In genomic region chrX:20265221-20265725, GRCh38 we compare ENCODE assay signal across 8 cellular contexts. TPM values are rescaled to one million over a fixed set of nuclear protein-coding genes. Genes with fewer than 3 reads are reported as not detected.
DNase-seq lines count a peak whose midpoint lies in the region; ATAC-seq and TF ChIP-seq lines count a peak whose summit lies in the region.

No MANE protein-coding gene starts in this region.

- H3K9me3 ChIP-seq in PC-3 (ENCODE audit: low read length): no peaks in the 10 kb centered on the region
- H3K9me3 ChIP-seq in neutrophil: no peaks in the 10 kb centered on the region
- H3K9me3 ChIP-seq in tibial artery: no peaks in the 10 kb centered on the region

- peak overlapping the region; percentile 99 for H3K27ac Mint-ChIP-seq in activated T-helper 2 cell treated with anti-CD3 and anti-CD28 coated beads, Interferon-gamma antibody, Interleukin-2, Interleukin-4, amounts not matched to agents 10 μg/mL and 5 μg/mL and 100 μg/mL, durations not matched to agents 14 hours and 24 hours and 36 hours

- H3K9me3 Mint-ChIP-seq in activated T-helper 2 cell treated with anti-CD3 and anti-CD28 coated beads, Interferon-gamma antibody, Interleukin-2, Interleukin-4, amounts not matched to agents 10 μg/mL and 5 μg/mL and 100 μg/mL, durations not matched to agents 14 hours and 24 hours and 36 hours: no peaks in the 10 kb centered on the region

- H3K4me1 Mint-ChIP-seq in activated T-helper 2 cell treated with anti-CD3 and anti-CD28 coated beads, Interferon-gamma antibody, Interleukin-2, Interleukin-4, amounts not matched to agents 10 μg/mL and 5 μg/mL and 100 μg/mL, durations not matched to agents 14 hours and 24 hours and 36 hours (ENCODE audit: low read depth): peaks cover 25% of the 10 kb centered on the region

- H3K27me3 Mint-ChIP-seq in activated T-helper 2 cell treated with anti-CD3 and anti-CD28 coated beads, Interferon-gamma antibody, Interleukin-2, Interleukin-4, amounts not matched to agents 10 μg/mL and 5 μg/mL and 100 μg/mL, durations not matched to agents 14 hours and 24 hours and 36 hours (ENCODE audit: low read depth): peaks cover 4% of the 10 kb centered on the region

- H3F3A ChIP-seq in PC-3 (ENCODE audit: low read length, unreplicated experiment): peaks cover 5% of the 10 kb centered on the region

- TF ChIP-seq CTCF in PC-3 (conservative IDR thresholded peaks at IDR 0.05; ENCODE audit: low read depth, low read length) (no peak), fibroblast of villous mesenchyme (IDR thresholded peaks at IDR 0.05; ENCODE audit: insufficient read depth, low read depth, low read length) (no peak), neutrophil (IDR thresholded peaks at IDR 0.05) (no peak), tibial artery (IDR thresholded peaks at IDR 0.05) (no peak)

- ATAC-seq in GM18520 (IDR thresholded peaks at IDR 0.05; ENCODE audit: unreplicated experiment): peak; percentile 29
- ATAC-seq in HG03175 (IDR thresholded peaks at IDR 0.05; ENCODE audit: unreplicated experiment): peak; percentile 49
- ATAC-seq in PC-3: peak; percentile 23

- peaks cover 8% of the 10 kb centered on the region for H3K36me3 Mint-ChIP-seq in activated T-helper 2 cell treated with anti-CD3 and anti-CD28 coated beads, Interferon-gamma antibody, Interleukin-2, Interleukin-4, amounts not matched to agents 10 μg/mL and 5 μg/mL and 100 μg/mL, durations not matched to agents 14 hours and 24 hours and 36 hours (ENCODE audit: low read depth)

- H3K79me2 ChIP-seq in ACC112 (ENCODE audit: control insufficient read depth, insufficient read depth, low read length, unreplicated experiment) (peaks cover 58% of the 10 kb centered on the region), PC-3 (ENCODE audit: low read length) (peaks cover 61% of the 10 kb centered on the region)

- CTCF ChIA-PET in PC-3 (lab: Charles Lee): no interaction called here

- peak overlapping the region; percentile 92 for H3K27ac ChIP-seq in ACC112 (ENCODE audit: low read depth, low read length)
- peak overlapping the region; percentile 67 for H3K27ac ChIP-seq in PC-3 (ENCODE audit: low read length)
- H3K27ac ChIP-seq in neutrophil: peak overlapping the region; percentile 74
- H3K27ac ChIP-seq in tibial artery: peak overlapping the region; percentile 85 to 92

- H3K4me1 ChIP-seq in ACC112 (ENCODE audit: control insufficient read depth, insufficient read depth, low read length, unreplicated experiment) (peaks cover 36% of the 10 kb centered on the region), PC-3 (ENCODE audit: insufficient read depth, low read length) (peaks cover 53% of the 10 kb centered on the region), neutrophil (ENCODE audit: control insufficient read depth in 1 of 2, insufficient read depth in 1 of 2, low read depth in 1 of 2, low read length in 1 of 2) (peaks cover 34 to 52% of the 10 kb centered on the region in 2 experiments), tibial artery (peaks cover 0 to 5% (median 0%) of the 10 kb centered on the region in 4 donors)

- H3K4me3 ChIP-seq in ACC112 (ENCODE audit: low read depth, low read length) (peak overlapping the region; percentile 83), PC-3 (ENCODE audit: low read length) (peak overlapping the region; percentile 84), fibroblast of villous mesenchyme (ENCODE audit: low read depth, low read length) (peak overlapping the region; percentile 80), neutrophil (ENCODE audit: low read depth in 1 of 2, low read length in 1 of 2) (peak overlapping the region; percentile 70 to 82), tibial artery (peak overlapping the region; percentile 77 to 81)

- peak overlapping the region; percentile 77 for H3K4me2 ChIP-seq in PC-3 (ENCODE audit: low read length)

- intact Hi-C loops in PC-3 (cut with micrococcal nuclease) (no loop called here), tibial artery (cut with DNase I; ENCODE audit: low total_unique reads) (loop anchor here (10.0 kb wide), 1 partner anchor 120 kb away; the partner anchor contains the start of gene EIF1AX)
- intact Hi-C loops in activated T-helper 2 cell treated with anti-CD3 and anti-CD28 coated beads, Interferon-gamma antibody, Interleukin-2, Interleukin-4, amounts not matched to agents 10 μg/mL and 5 μg/mL and 100 μg/mL, durations not matched to agents 14 hours and 24 hours and 36 hours (cut with micrococcal nuclease): loop anchor here (2.0 to 5.0 kb wide), 4 partner anchors 118 to 252 kb away; partner anchors contain the start of gene EIF1AX

- DNase-seq in PC-3 (peak; percentile 63), fibroblast of villous mesenchyme (ENCODE audit: low read depth) (peak; percentile 79), tibial artery (peak; percentile 55 to 73)
- peak; percentile 37 for DNase-seq in activated T-helper 2 cell treated with anti-CD3 and anti-CD28 coated beads, Interferon-gamma antibody, Interleukin-2, Interleukin-4, amounts not matched to agents 10 μg/mL and 5 μg/mL and 100 μg/mL, durations not matched to agents 14 hours and 24 hours and 36 hours (ENCODE audit: low spot score)

- H3K27me3 ChIP-seq in ACC112 (ENCODE audit: insufficient read depth, low read length) (no peaks in the 10 kb centered on the region), PC-3 (ENCODE audit: low read length) (no peaks in the 10 kb centered on the region), neutrophil (peaks cover 3% of the 10 kb centered on the region), tibial artery (no peaks in the 10 kb centered on the region)

- peak overlapping the region; percentile 95 for H3K4me3 Mint-ChIP-seq in activated T-helper 2 cell treated with anti-CD3 and anti-CD28 coated beads, Interferon-gamma antibody, Interleukin-2, Interleukin-4, amounts not matched to agents 10 μg/mL and 5 μg/mL and 100 μg/mL, durations not matched to agents 14 hours and 24 hours and 36 hours (ENCODE audit: low read depth)

- no peaks in the 10 kb centered on the region for H3K36me3 ChIP-seq in ACC112 (ENCODE audit: insufficient read depth, low read length)
- H3K36me3 ChIP-seq in PC-3 (ENCODE audit: low read depth, low read length): no peaks in the 10 kb centered on the region
- H3K36me3 ChIP-seq in neutrophil: no peaks in the 10 kb centered on the region
- H3K36me3 ChIP-seq in tibial artery: no peaks in the 10 kb centered on the region

- H2AFZ ChIP-seq in ACC112 (ENCODE audit: low read length, unreplicated experiment): peak overlapping the region; percentile 72
- peak overlapping the region; percentile 16; the same call in 1 of the 2 replicates for H2AFZ ChIP-seq in PC-3 (ENCODE audit: low read length)

- TSS peak; percentile 72 for BruUV-seq in PC-3 (replicated peaks; lab: Mats Ljungman, UMichigan)

- peak overlapping the region; percentile 93 for H3K9ac ChIP-seq in PC-3 (ENCODE audit: low read length)

- no peaks in the 10 kb centered on the region for H3K9me2 ChIP-seq in PC-3 (replicated peaks; ENCODE audit: low read length)

- peaks cover 36% of the 10 kb centered on the region for H4K20me1 ChIP-seq in PC-3 (ENCODE audit: low read length)

- POLR2A ChIA-PET in PC-3 (lab: Charles Lee; ENCODE audit: unreplicated experiment): no interaction called here

RNA-seq across cellular contexts. Expression of gene RPS6KA3, which starts 1.4 kb away (rescaled TPM):
- total RNA-seq in PC-3 (2014; rRNA removed) (22.8 and 24.6 TPM in 2 replicates), fibroblast of villous mesenchyme (43.2 and 53.5 TPM in 2 replicates)
- 53.1 and 55.3 TPM in 2 replicates for total RNA-seq in activated T-helper 2 cell treated with anti-CD3 and anti-CD28 coated beads, Interferon-gamma antibody, Interleukin-2, Interleukin-4, amounts not matched to agents 10 μg/mL and 5 μg/mL and 100 μg/mL, durations not matched to agents 14 hours and 24 hours and 36 hours

Comparison
In these comparisons a context has a peak if more than half of its experiments do, and no peak if none do; other contexts are left out.
1. Peak in every context shown above with its lines: DNase-seq, ATAC-seq, H3K4me3 ChIP-seq and H3K27ac ChIP-seq.